Comparison of ENCODE assay signal across 33 cellular contexts in the genomic region with DNA sequence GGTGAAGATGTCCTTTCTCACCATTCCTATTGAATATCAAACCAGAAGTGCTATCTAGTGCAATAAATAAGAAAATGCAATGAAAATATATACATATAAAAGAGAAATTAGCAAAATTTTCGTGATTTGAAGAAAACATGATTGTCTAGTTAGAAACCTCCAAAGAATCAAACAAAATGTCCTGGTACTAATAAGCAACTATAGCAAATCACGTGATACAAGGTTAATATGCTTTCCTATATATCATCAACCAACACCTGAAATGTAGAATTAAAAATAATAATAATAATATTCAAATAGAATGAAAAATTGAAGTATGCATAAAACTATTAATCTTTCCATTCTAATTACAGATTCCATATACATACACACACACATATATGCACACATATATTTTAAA.
"Had no signal": no experiment of that assay in that cellular context is flagged by ENCODE, and none has a peak within 500 bp of the region (broad histone marks: within the 10 kb centered on the region; RNA-seq: fewer than 3 reads in every experiment).

No MANE protein-coding gene starts in this region.

- FAIRE-seq: astrocyte, bronchial epithelial cell had no signal

- H3K9me3 ChIP-seq: adrenal gland, ascending aorta had no signal

- DNase-seq: activated effector memory CD4-positive, alpha-beta T cell treated with anti-CD3 and anti-CD28 coated beads, Interleukin-2, amount 50 U/mL, for 16 hours; activated effector memory CD4-positive, alpha-beta T cell treated with Interleukin-2 at 50 U/mL for 16 hours; activated gamma-delta T cell; activated gamma-delta T cell treated with Interleukin-2 at 50 U/mL for 16 hours; activated naive CD4-positive, alpha-beta T cell; activated naive CD4-positive, alpha-beta T cell treated with anti-CD3 and anti-CD28 coated beads for 36 hours; activated naive CD4-positive, alpha-beta T cell treated with anti-CD3 and anti-CD28 coated beads, Interleukin-2, amount 10 ng/mL, durations not matched to agents 7 days and 5 days; activated naive CD4-positive, alpha-beta T cell treated with anti-CD3 and anti-CD28 coated beads, Interleukin-2, amount 50 U/mL, for 16 hours; activated naive CD4-positive, alpha-beta T cell treated with Interleukin-2 at 50 U/mL for 16 hours; activated naive CD8-positive, alpha-beta T cell treated with anti-CD3 and anti-CD28 coated beads for 36 hours; activated naive CD8-positive, alpha-beta T cell treated with anti-CD3 and anti-CD28 coated beads, Interleukin-2, amount 10 ng/mL, durations not matched to agents 7 days and 5 days; activated naive CD8-positive, alpha-beta T cell treated with anti-CD3 and anti-CD28 coated beads, Interleukin-2, amount 50 U/mL, for 24 hours; activated T-cell treated with anti-CD3 and anti-CD28 coated beads, Interleukin-2, amount 50 U/mL, for 1 hour; activated T-cell treated with anti-CD3 and anti-CD28 coated beads, Interleukin-2, amount 50 U/mL, for 24 hours; activated T-cell treated with anti-CD3 and anti-CD28 coated beads, Interleukin-2, amount 50 U/mL, for 4 hours; activated T-cell treated with anti-CD3 and anti-CD28 coated beads, Interleukin-2, amount 50 U/mL, for 48 hours; activated T-cell treated with anti-CD3 and anti-CD28 coated beads, Interleukin-2, amount 50 U/mL, for 72 hours; adrenal gland; amniotic stem cell; amygdala; anterior cingulate cortex; aorta; body of pancreas; brain microvascular endothelial cell; central memory CD4-positive, alpha-beta T cell; cerebellar nuclear complex had no signal

- H3K27ac ChIP-seq: adrenal gland, ascending aorta, body of pancreas, brain microvascular endothelial cell, breast epithelium, cardiac muscle cell had no signal

- H3K4me3 ChIP-seq: adrenal gland, ascending aorta, body of pancreas, breast epithelium, cardiac muscle cell had no signal

- H3K36me3 ChIP-seq: adrenal gland, ascending aorta, brain microvascular endothelial cell, breast epithelium, cardiac muscle cell had no signal

- H3K4me1 ChIP-seq: adrenal gland, ascending aorta, body of pancreas, breast epithelium had no signal

- H3K27me3 ChIP-seq: adrenal gland, ascending aorta, body of pancreas, brain microvascular endothelial cell, breast epithelium, cardiac muscle cell had no signal

- ATAC-seq: activated naive CD4-positive, alpha-beta T cell treated with anti-CD3 and anti-CD28 coated beads, Interleukin-2, amount 50 U/mL, for 72 hours; activated naive CD8-positive, alpha-beta T cell treated with anti-CD3 and anti-CD28 coated beads, Interleukin-2, amount 50 U/mL, for 24 hours; activated T-cell treated with anti-CD3 and anti-CD28 coated beads, Interleukin-2, amount 50 U/mL, for 4 hours; activated T-cell treated with anti-CD3 and anti-CD28 coated beads, Interleukin-2, amount 50 U/mL, for 72 hours; activated T-helper 17 cell treated with anti-CD3 and anti-CD28 coated beads, Interleukin-2, amount 50 U/mL, for 72 hours; body of pancreas had no signal
